Comparison of ENCODE assay signal across 8 cellular contexts in genomic region chr4:149500806-149501205, GRCh38.
"Had no signal": no experiment of that assay in that cellular context is flagged by ENCODE, and none has a peak within 500 bp of the region (broad histone marks: within the 10 kb centered on the region; RNA-seq: fewer than 3 reads in every experiment).

No MANE protein-coding gene starts in this region.

- H3K4me3 Mint-ChIP-seq: GM23338, H9, HFFc6 had no signal

- ATAC-seq: GM23338, HCT116 had no signal

- H3K9me3 Mint-ChIP-seq: GM23338 had no signal

- H3K27ac Mint-ChIP-seq: GM23338, H9, HFFc6 had no signal

- H3K4me1 Mint-ChIP-seq: GM23338, H9 had no signal

- DNase-seq: GM23248, GOT3, H7, H9, HCEC 1CT, HFFc6 had no signal
